ENCODE assay signal across 25 cellular contexts in genomic region chr11:38339835-38340440, GRCh38.
"Had no signal": no experiment of that assay in that cellular context is flagged by ENCODE, and none has a peak within 500 bp of the region (broad histone marks: within the 10 kb centered on the region; RNA-seq: fewer than 3 reads in every experiment).

No MANE protein-coding gene starts in this region.

- DNase-seq: activated B cell treated with CpG ODN at 0.5 μM for 24 hours; activated CD4-positive, alpha-beta memory T cell treated with anti-CD3 and anti-CD28 coated beads, Interleukin-2, amount 10 ng/mL, durations not matched to agents 7 days and 5 days; activated CD4-positive, alpha-beta T cell treated with anti-CD3 and anti-CD28 coated beads for 4 hours; activated CD4-positive, alpha-beta T cell treated with anti-CD3 and anti-CD28 coated beads, Interleukin-2, amount 10 ng/mL, durations not matched to agents 7 days and 5 days; activated CD4-positive, alpha-beta T cell treated with anti-CD3 and anti-CD28 coated beads, Interleukin-2, amount 50 U/mL, for 48 hours; activated CD4-positive, CD25-positive, alpha-beta regulatory T cell treated with anti-CD3 and anti-CD28 coated beads, Interleukin-2, amount 50 U/mL, for 72 hours; activated CD8-positive, alpha-beta memory T cell treated with anti-CD3 and anti-CD28 coated beads for 24 hours; activated CD8-positive, alpha-beta memory T cell treated with anti-CD3 and anti-CD28 coated beads, Interleukin-2, amount 10 ng/mL, durations not matched to agents 7 days and 5 days; activated CD8-positive, alpha-beta memory T cell treated with anti-CD3 and anti-CD28 coated beads, Interleukin-2, amount 50 U/mL, for 48 hours; activated CD8-positive, alpha-beta T cell treated with anti-CD3 and anti-CD28 coated beads, Interleukin-2, amount 10 ng/mL, durations not matched to agents 7 days and 5 days; activated effector memory CD4-positive, alpha-beta T cell treated with Interleukin-2 at 50 U/mL for 16 hours; activated gamma-delta T cell; activated naive CD4-positive, alpha-beta T cell treated with anti-CD3 and anti-CD28 coated beads, Interleukin-2, amount 10 ng/mL, durations not matched to agents 7 days and 5 days; activated naive CD4-positive, alpha-beta T cell treated with Interleukin-2 at 50 U/mL for 16 hours; activated naive CD8-positive, alpha-beta T cell treated with anti-CD3 and anti-CD28 coated beads, Interleukin-2, amount 10 ng/mL, durations not matched to agents 7 days and 5 days; activated naive CD8-positive, alpha-beta T cell treated with anti-CD3 and anti-CD28 coated beads, Interleukin-2, amount 50 U/mL, for 24 hours; activated T-cell treated with anti-CD3 and anti-CD28 coated beads, Interleukin-2, amount 50 U/mL, for 24 hours; activated T-cell treated with anti-CD3 and anti-CD28 coated beads, Interleukin-2, amount 50 U/mL, for 48 hours; amygdala; anterior cingulate cortex; central memory CD4-positive, alpha-beta T cell; T-helper 2 cell; T-helper 9 cell had no signal

- H3K27ac ChIP-seq: ascending aorta, VCaP had no signal

- H3K9me3 ChIP-seq: ascending aorta had no signal

- H3K4me1 ChIP-seq: ascending aorta had no signal

- H3K4me3 ChIP-seq: ascending aorta had no signal

- H3K27me3 ChIP-seq: ascending aorta had no signal

- H3K36me3 ChIP-seq: ascending aorta had no signal
